In genomic region chr12:104384141-104384880, GRCh38 we compare ENCODE assay signal across 2 cellular contexts.
A peak's percentile ranks its signal among the peaks of the same experiment; 100 is the strongest.
TF ChIP-seq lines count a peak whose summit lies in the region.

No MANE protein-coding gene starts in this region.

TF ChIP-seq in IMR-90, 13 proteins besides CTCF, POLR2A, EP300 and RAD21:
- TF ChIP-seq USF2 (IDR thresholded peaks at IDR 0.05; ENCODE audit: low read depth, low read length) (peak; percentile 5; the same call in 1 of the 2 replicates), MAFK (IDR thresholded peaks at IDR 0.05; ENCODE audit: low read depth, low read length) (no peak)

TF ChIP-seq in K562, 482 proteins besides CTCF, POLR2A, EP300 and RAD21:
- no peak for TF ChIP-seq RBM14 (IDR thresholded peaks at IDR 0.05; ENCODE audit: borderline replicate concordance, insufficient read depth, low read depth, low read length)
- TF ChIP-seq ZNF12 (CRISPR knock-in tag; IDR thresholded peaks at IDR 0.05) = peak; percentile 73; the same call in 1 of the 2 replicates
